ENCODE assay signal across 1 cellular context in genomic region chr13:35599385-35599784, GRCh38.
TF ChIP-seq lines count a peak whose summit lies in the region.

No MANE protein-coding gene starts in this region.

TF ChIP-seq in H1, 55 proteins besides CTCF, POLR2A, EP300 and RAD21 (continued from another document):
- no peak for TF ChIP-seq EZH2 (IDR thresholded peaks at IDR 0.05; ENCODE audit: low read depth, low read length, severe bottlenecking)
- TF ChIP-seq RXRA (IDR thresholded peaks at IDR 0.05; ENCODE audit: insufficient read depth, low read depth, low read length) = no peak
- TF ChIP-seq CHD1 (IDR thresholded peaks at IDR 0.05; ENCODE audit: low read depth, low read length) = no peak
- TF ChIP-seq CBX5 (IDR thresholded peaks at IDR 0.05; ENCODE audit: low read depth, low read length) = no peak
- TF ChIP-seq NANOG (IDR thresholded peaks at IDR 0.05; ENCODE audit: insufficient read depth, low read depth, low read length, poor library complexity, severe bottlenecking) = no peak
- TF ChIP-seq CREB1 (IDR thresholded peaks at IDR 0.05) = no peak
- no peak for TF ChIP-seq CHD7 (IDR thresholded peaks at IDR 0.05; ENCODE audit: insufficient replicate concordance, low read length)
